ENCODE assay signal across 8 cellular contexts in genomic region chr3:112086018-112086854, GRCh38. TPM values are rescaled to one million over a fixed set of nuclear protein-coding genes. Genes with fewer than 3 reads are reported as not detected.
DNase-seq lines count a peak whose midpoint lies in the region; ATAC-seq and TF ChIP-seq lines count a peak whose summit lies in the region.

TSS of gene C3orf52 (plus strand) at chr3:112086389. CDS start at chr3:112086408, 19 bp downstream.

- H2AK5ac ChIP-seq in IMR-90 (ENCODE audit: low read depth, low read length): peak within 1 kb of the TSS; percentile 57

- ATAC-seq in GM21717 (IDR thresholded peaks at IDR 0.05; ENCODE audit: unreplicated experiment) (peak; percentile 88), IMR-90 (ENCODE audit: low read depth) (peak; percentile 98), upper lobe of right lung (peak; percentile 97)
- peak; percentile 94 for ATAC-seq in activated naive CD8-positive, alpha-beta T cell treated with anti-CD3 and anti-CD28 coated beads, Interleukin-2, amount 50 U/mL, for 24 hours

- H3F3A ChIP-seq in SU-DHL-6 (ENCODE audit: insufficient read depth): no peaks in the 10 kb centered on the region

- peak within 1 kb of the TSS; percentile 62 for H2BK120ac ChIP-seq in IMR-90 (ENCODE audit: low read depth, low read length)

- peak within 1 kb of the TSS; percentile 19; the same call in 1 of the 2 replicates for H3K23ac ChIP-seq in IMR-90 (ENCODE audit: low read depth, low read length)

- intact Hi-C loops in IMR-90 (cut with micrococcal nuclease): no loop called here
- intact Hi-C loops in cardiac septum (cut with DNase I): no loop called here
- intact Hi-C loops in upper lobe of right lung (cut with DNase I): no loop called here

- BruUV-seq in IMR-90 (replicated peaks; lab: Mats Ljungman, UMichigan): no TSS peak

- peak within 1 kb of the TSS; percentile 44 for H3K27ac Mint-ChIP-seq in activated naive CD8-positive, alpha-beta T cell treated with anti-CD3 and anti-CD28 coated beads, Interleukin-2, amount 50 U/mL, for 24 hours

- H2AK9ac ChIP-seq in IMR-90 (replicated peaks; ENCODE audit: low read depth, low read length, poor library complexity): peak within 1 kb of the TSS; percentile 86

- no peak within 1 kb of the TSS for H4K5ac ChIP-seq in IMR-90 (ENCODE audit: low read depth, low read length)

- H3K56ac ChIP-seq in IMR-90 (ENCODE audit: extremely low read depth, insufficient read depth, low read length): peak within 1 kb of the TSS; percentile 22; the same call in 1 of the 2 replicates

- no peaks in the 10 kb centered on the region for H3K9me3 Mint-ChIP-seq in activated naive CD8-positive, alpha-beta T cell treated with anti-CD3 and anti-CD28 coated beads, Interleukin-2, amount 50 U/mL, for 24 hours

- no peaks in the 10 kb centered on the region for H4K20me1 ChIP-seq in IMR-90 (ENCODE audit: insufficient read depth, low read length)
- H4K20me1 ChIP-seq in SU-DHL-6 (ENCODE audit: low read depth, low read length): no peaks in the 10 kb centered on the region

- H3K9me2 ChIP-seq in SU-DHL-6 (replicated peaks; ENCODE audit: insufficient read depth, low read length): no peaks in the 10 kb centered on the region

- H3K4me1 ChIP-seq in IMR-90 (ENCODE audit: control insufficient read depth, insufficient read depth, low read length) (peaks cover 4% of the 10 kb centered on the region), parathyroid adenoma (no peaks in the 10 kb centered on the region), upper lobe of right lung (peaks cover 9% of the 10 kb centered on the region)

- H3K9me3 ChIP-seq in IMR-90 (ENCODE audit: control insufficient read depth, insufficient read depth, low read length) (no peaks in the 10 kb centered on the region), SU-DHL-6 (ENCODE audit: insufficient read depth, low read length) (no peaks in the 10 kb centered on the region), parathyroid adenoma (ENCODE audit: control insufficient read depth, low read length) (no peaks in the 10 kb centered on the region), upper lobe of right lung (no peaks in the 10 kb centered on the region)

- no peak for TF ChIP-seq CTCF in IMR-90 (conservative IDR thresholded peaks at IDR 0.05; ENCODE audit: low read depth, low read length)
- no peak for TF ChIP-seq CTCF in SU-DHL-6 (IDR thresholded peaks at IDR 0.05; ENCODE audit: insufficient read depth, low read length, poor library complexity, severe bottlenecking)
- no peak for TF ChIP-seq CTCF in parathyroid adenoma (IDR thresholded peaks at IDR 0.05)
- TF ChIP-seq CTCF in upper lobe of right lung (IDR thresholded peaks at IDR 0.05): peak; percentile 15

- H3K14ac ChIP-seq in IMR-90 (replicated peaks; ENCODE audit: low read depth, low read length): peak within 1 kb of the TSS; percentile 62; the same call in 1 of the 2 replicates

- peak within 1 kb of the TSS; percentile 34 for H3K4ac ChIP-seq in IMR-90 (ENCODE audit: low read depth, low read length)

- H3K9ac ChIP-seq in IMR-90 (ENCODE audit: low read depth, low read length) (peak within 1 kb of the TSS; percentile 61), SU-DHL-6 (ENCODE audit: low read length) (peak within 1 kb of the TSS; percentile 66), parathyroid adenoma (no peak within 1 kb of the TSS)

- peak within 1 kb of the TSS; percentile 57 for H3K27ac ChIP-seq in IMR-90 (ENCODE audit: insufficient read depth, low read length)
- no peak within 1 kb of the TSS for H3K27ac ChIP-seq in SU-DHL-6 (ENCODE audit: low read depth, low read length)
- no peak within 1 kb of the TSS for H3K27ac ChIP-seq in parathyroid adenoma
- H3K27ac ChIP-seq in upper lobe of right lung: peak within 1 kb of the TSS; percentile 76

- peak within 1 kb of the TSS; percentile 44 to 63; a peak in 3 of 4 replicates for H4K8ac ChIP-seq in IMR-90 (ENCODE audit: low read depth in 2 of 2, low read length in 2 of 2)

- no peaks in the 10 kb centered on the region for H3K36me3 Mint-ChIP-seq in activated naive CD8-positive, alpha-beta T cell treated with anti-CD3 and anti-CD28 coated beads, Interleukin-2, amount 50 U/mL, for 24 hours (ENCODE audit: low read depth)

- peaks cover 11 to 32% of the 10 kb centered on the region in 2 experiments; a peak in 3 of 4 replicates for H3K79me1 ChIP-seq in IMR-90 (ENCODE audit: low read depth in 1 of 2, low read length in 2 of 2)

- H3K4me2 ChIP-seq in IMR-90 (ENCODE audit: low read depth, low read length) (peak within 1 kb of the TSS; percentile 97), SU-DHL-6 (ENCODE audit: low read depth, low read length, poor library complexity, severe bottlenecking) (peak within 1 kb of the TSS; percentile 91), parathyroid adenoma (ENCODE audit: low read length) (peak within 1 kb of the TSS; percentile 80)

- in situ Hi-C loops in IMR-90 (cut with MboI; ENCODE audit: low sequenced_read_pairs): no loop called here

- POLR2A ChIA-PET in IMR-90 (lab: Charles Lee; ENCODE audit: unreplicated experiment): interaction anchor here (1.0 kb wide), 1 partner anchor 11 kb away, joined by 3 read pairs; no protein-coding TSS in a partner anchor

- H3K9me1 ChIP-seq in IMR-90 (ENCODE audit: insufficient read depth, low read length): peaks cover 6% of the 10 kb centered on the region

- no peak within 1 kb of the TSS for H2BK20ac ChIP-seq in IMR-90 (ENCODE audit: low read depth, low read length)

- H3K4me3 ChIP-seq in IMR-90 (ENCODE audit: insufficient read depth, low read depth, low read length): peak within 1 kb of the TSS; percentile 87
- peak within 1 kb of the TSS; percentile 69 for H3K4me3 ChIP-seq in SU-DHL-6 (ENCODE audit: insufficient read depth, low read length, poor library complexity, severe bottlenecking)
- peak within 1 kb of the TSS; percentile 49 for H3K4me3 ChIP-seq in parathyroid adenoma (ENCODE audit: low read depth, low read length)
- peak within 1 kb of the TSS; percentile 63 for H3K4me3 ChIP-seq in upper lobe of right lung

- peak within 1 kb of the TSS; percentile 29 for H4K91ac ChIP-seq in IMR-90 (ENCODE audit: insufficient read depth, low read depth, low read length)

- H3K27me3 Mint-ChIP-seq in activated naive CD8-positive, alpha-beta T cell treated with anti-CD3 and anti-CD28 coated beads, Interleukin-2, amount 50 U/mL, for 24 hours: peaks cover 17% of the 10 kb centered on the region

- H3K36me3 ChIP-seq in IMR-90 (ENCODE audit: control insufficient read depth, insufficient read depth, low read length) (no peaks in the 10 kb centered on the region), SU-DHL-6 (ENCODE audit: low read length) (no peaks in the 10 kb centered on the region), parathyroid adenoma (ENCODE audit: control insufficient read depth, insufficient read depth, low read length) (no peaks in the 10 kb centered on the region), upper lobe of right lung (no peaks in the 10 kb centered on the region)

- CTCF ChIA-PET in IMR-90 (lab: Yijun Ruan, JAX): interaction anchor here (1.9 kb wide), 1 partner anchor 25 kb away, joined by 4 read pairs; no protein-coding TSS in a partner anchor

- peak within 1 kb of the TSS; percentile 80 for H3K4me3 Mint-ChIP-seq in activated naive CD8-positive, alpha-beta T cell treated with anti-CD3 and anti-CD28 coated beads, Interleukin-2, amount 50 U/mL, for 24 hours

- peak within 1 kb of the TSS; percentile 66 for H2BK5ac ChIP-seq in IMR-90 (ENCODE audit: low read depth, low read length, poor library complexity, severe bottlenecking)

- no peak for TF ChIP-seq RAD21 in IMR-90 (IDR thresholded peaks at IDR 0.05; ENCODE audit: low read length)

- no peaks in the 10 kb centered on the region for H3K79me2 ChIP-seq in SU-DHL-6 (ENCODE audit: insufficient read depth, low read length)
- no peaks in the 10 kb centered on the region for H3K79me2 ChIP-seq in parathyroid adenoma

- H3K18ac ChIP-seq in IMR-90 (ENCODE audit: low read depth, low read length): peak within 1 kb of the TSS; percentile 13; the same call in 1 of the 2 replicates

- peak within 1 kb of the TSS; percentile 65; the same call in 1 of the 3 replicates for H2BK15ac ChIP-seq in IMR-90 (ENCODE audit: low read depth, low read length)

- 3% methylated on average over 21 of the region's 72 CpGs; no CpG with 5 or more reads in 1 of the 2 experiments for WGBS in IMR-90 (ENCODE audit: extremely low coverage in 2 of 2, insufficient read length in 1 of 2), 2 experiments

- H2AFZ ChIP-seq in IMR-90 (replicated peaks; ENCODE audit: low read length, poor library complexity) (peak within 1 kb of the TSS; percentile 97), SU-DHL-6 (ENCODE audit: low read depth, low read length, severe bottlenecking) (peak within 1 kb of the TSS; percentile 99), parathyroid adenoma (peak within 1 kb of the TSS; percentile 80)

- TF ChIP-seq POLR2A in IMR-90 (IDR thresholded peaks at IDR 0.05; ENCODE audit: low read depth, low read length): peak; percentile 87

- H3K4me1 Mint-ChIP-seq in activated naive CD8-positive, alpha-beta T cell treated with anti-CD3 and anti-CD28 coated beads, Interleukin-2, amount 50 U/mL, for 24 hours: peaks cover 19% of the 10 kb centered on the region

- H3K27me3 ChIP-seq in IMR-90 (ENCODE audit: control insufficient read depth, insufficient read depth, low read length): no peaks in the 10 kb centered on the region
- no peaks in the 10 kb centered on the region for H3K27me3 ChIP-seq in SU-DHL-6 (ENCODE audit: low read length)
- H3K27me3 ChIP-seq in parathyroid adenoma (ENCODE audit: control insufficient read depth, insufficient read depth, low read length): no peaks in the 10 kb centered on the region
- no peaks in the 10 kb centered on the region for H3K27me3 ChIP-seq in upper lobe of right lung

- DNase-seq in DMS153 treated with DMSO at 0.1 percent for 48 hours (lab: John Stamatoyannopoulos, UW; ENCODE audit: unreplicated experiment) (peak; percentile 84), IMR-90 (peak; percentile 76), cardiac septum (ENCODE audit: low spot score) (peak; percentile 90), upper lobe of right lung (peak; percentile 94)
- peak; percentile 74 for DNase-seq in activated naive CD8-positive, alpha-beta T cell treated with anti-CD3 and anti-CD28 coated beads, Interleukin-2, amount 50 U/mL, for 24 hours

- dilution Hi-C loops in IMR-90 (cut with HindIII; ENCODE audit: low sequenced_read_pairs, unreplicated experiment): no loop called here

TF ChIP-seq in IMR-90, 13 proteins besides CTCF, POLR2A, EP300 and RAD21:
- TF ChIP-seq MXI1 (IDR thresholded peaks at IDR 0.05; ENCODE audit: borderline replicate concordance, low read depth, low read length) (peak; percentile 88; the same call in 1 of the 2 replicates), MAZ (IDR thresholded peaks at IDR 0.05; ENCODE audit: borderline replicate concordance, low read depth, low read length) (peak; percentile 39; the same call in 1 of the 2 replicates), RFX5 (IDR thresholded peaks at IDR 0.05; ENCODE audit: low read depth, low read length) (no peak)

RNA-seq across cellular contexts. Expression of gene C3orf52, which starts in this region (rescaled TPM):
- 12.5 and 16.1 TPM in 2 replicates for total RNA-seq in IMR-90 (2012; rRNA removed)
- 6.4 and 7.5 TPM in 2 replicates for polyA plus RNA-seq in IMR-90 (2012; rRNA removed)
- polyA plus RNA-seq in IMR-90 (2012; cell fraction: cytosol; rRNA removed): 1.9 and 5.1 TPM in 2 replicates
- 4.1 and 21.4 TPM in 2 replicates for polyA plus RNA-seq in IMR-90 (2012; cell fraction: nucleus; rRNA removed; ENCODE audit: low replicate concordance)
- total RNA-seq in cardiac septum: 5.1 TPM
- total RNA-seq in upper lobe of right lung: 20.1 TPM

Comparison
In these comparisons a context has a peak if more than half of its experiments do, and no peak if none do; other contexts are left out.
1. H3K27ac ChIP-seq: peak in IMR-90 (single experiment) and upper lobe of right lung (single experiment); none in SU-DHL-6 (single experiment) and parathyroid adenoma (single experiment).
2. Peak in every context shown above with its lines, with median percentiles within 50 percentile points of each other: DNase-seq, ATAC-seq, H2AFZ ChIP-seq, H3K4me2 ChIP-seq and H3K4me3 ChIP-seq.